Comparison of ENCODE assay signal across 1 cellular context in the genomic region with DNA sequence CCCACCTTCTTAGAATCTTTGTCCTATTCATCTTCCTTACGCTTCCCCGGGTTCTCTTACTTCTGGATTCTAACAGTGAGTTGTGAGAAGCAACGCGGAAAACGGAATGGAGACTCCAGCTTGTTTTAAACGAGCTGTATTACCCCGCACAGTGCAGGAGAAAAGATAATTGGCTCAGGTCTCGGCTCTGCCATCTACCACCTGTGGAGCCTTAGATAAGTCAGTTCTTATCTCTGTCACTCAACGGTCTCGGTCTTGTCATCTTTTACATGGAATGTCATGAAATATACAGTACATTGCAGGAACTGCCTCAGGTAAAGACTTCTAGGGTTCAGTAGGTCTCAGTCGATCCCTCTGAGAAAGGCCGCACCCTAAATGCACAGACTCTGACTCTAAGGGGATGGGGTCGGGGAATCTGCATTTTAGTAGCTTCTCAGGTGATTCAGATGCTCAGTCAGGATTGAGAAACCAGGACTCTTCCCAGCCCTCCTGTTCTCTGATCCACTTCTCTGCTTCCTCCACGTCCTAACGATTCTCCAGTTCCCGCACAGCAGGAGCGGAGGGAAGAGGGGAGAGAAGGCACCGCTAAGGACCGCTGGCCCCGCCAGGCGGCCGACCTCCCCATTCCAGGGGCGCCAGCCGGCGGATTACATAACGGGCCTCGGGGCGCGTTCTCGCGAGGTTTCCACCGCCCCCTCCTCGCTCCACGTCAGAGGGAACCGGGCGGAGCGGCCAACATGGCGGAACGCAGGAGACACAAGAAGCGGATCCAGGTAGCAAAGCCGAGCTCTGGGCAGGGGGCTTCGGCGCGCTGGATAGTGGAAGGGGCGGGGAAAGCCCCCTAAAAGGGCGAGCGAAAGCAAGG.
TF ChIP-seq lines count a peak whose summit lies in the region.

A gene with protein sequence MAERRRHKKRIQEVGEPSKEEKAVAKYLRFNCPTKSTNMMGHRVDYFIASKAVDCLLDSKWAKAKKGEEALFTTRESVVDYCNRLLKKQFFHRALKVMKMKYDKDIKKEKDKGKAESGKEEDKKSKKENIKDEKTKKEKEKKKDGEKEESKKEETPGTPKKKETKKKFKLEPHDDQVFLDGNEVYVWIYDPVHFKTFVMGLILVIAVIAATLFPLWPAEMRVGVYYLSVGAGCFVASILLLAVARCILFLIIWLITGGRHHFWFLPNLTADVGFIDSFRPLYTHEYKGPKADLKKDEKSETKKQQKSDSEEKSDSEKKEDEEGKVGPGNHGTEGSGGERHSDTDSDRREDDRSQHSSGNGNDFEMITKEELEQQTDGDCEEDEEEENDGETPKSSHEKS (plus strand): TSS at position 722 of the 865 bp plus-strand sequence. CDS start 16 bp downstream, at position 738.

TF ChIP-seq in HEK293, 187 proteins besides CTCF, POLR2A, EP300 and RAD21 (continued from another document and continues in another):
- TF ChIP-seq PRDM10 (tag by site-specific recombination; IDR thresholded peaks at IDR 0.05) (no peak), ZNF341 (tag by site-specific recombination; IDR thresholded peaks at IDR 0.05; ENCODE audit: low read depth) (peak; percentile 95), ZNF362 (tag by site-specific recombination; IDR thresholded peaks at IDR 0.05) (no peak), ZNF184 (tag by site-specific recombination; IDR thresholded peaks at IDR 0.05) (no peak), ZNF169 (tag by site-specific recombination; IDR thresholded peaks at IDR 0.05) (no peak), ZNF785 (tag by site-specific recombination; IDR thresholded peaks at IDR 0.05) (no peak), ZNF146 (tag by site-specific recombination; IDR thresholded peaks at IDR 0.05) (no peak), ZNF155 (tag by site-specific recombination; IDR thresholded peaks at IDR 0.05) (no peak), SP2 (tag by site-specific recombination; IDR thresholded peaks at IDR 0.05) (peak; percentile 53), ZNF302 (tag by site-specific recombination; IDR thresholded peaks at IDR 0.05; ENCODE audit: low read depth) (no peak), ZNF701 (tag by site-specific recombination; IDR thresholded peaks at IDR 0.05) (no peak), ZBTB21 (tag by site-specific recombination; IDR thresholded peaks at IDR 0.05) (peak; percentile 62; the same call in 1 of the 2 replicates), SCRT2 (tag by site-specific recombination; IDR thresholded peaks at IDR 0.05) (peak; percentile 97), ZBTB44 (tag by site-specific recombination; IDR thresholded peaks at IDR 0.05) (no peak), KLF8 (tag by site-specific recombination; IDR thresholded peaks at IDR 0.05) (peak; percentile 86), ZNF777 (tag by site-specific recombination; IDR thresholded peaks at IDR 0.05; ENCODE audit: borderline replicate concordance) (no peak), ZSCAN30 (tag by site-specific recombination; IDR thresholded peaks at IDR 0.05) (peak; percentile 77), KLF9 (tag by site-specific recombination; IDR thresholded peaks at IDR 0.05; ENCODE audit: low read depth) (peak; percentile 74; the same call in 1 of the 2 replicates), ZNF274 (IDR thresholded peaks at IDR 0.05; ENCODE audit: low read length) (no peak), ZNF274 (tag by site-specific recombination; IDR thresholded peaks at IDR 0.05; ENCODE audit: borderline replicate concordance) (no peak), ZBTB11 (tag by site-specific recombination; conservative IDR thresholded peaks at IDR 0.05; ENCODE audit: low read depth) (no peak; the same call in 1 of the 2 replicates), ZNF830 (tag by site-specific recombination; IDR thresholded peaks at IDR 0.05; ENCODE audit: low read depth) (no peak), ZNF513 (tag by site-specific recombination; IDR thresholded peaks at IDR 0.05) (no peak), ZFP37 (tag by site-specific recombination; IDR thresholded peaks at IDR 0.05) (peak; percentile 75; the same call in 1 of the 2 replicates), ZNF10 (tag by site-specific recombination; IDR thresholded peaks at IDR 0.05) (no peak)
- TF ChIP-seq, protein P1, sequence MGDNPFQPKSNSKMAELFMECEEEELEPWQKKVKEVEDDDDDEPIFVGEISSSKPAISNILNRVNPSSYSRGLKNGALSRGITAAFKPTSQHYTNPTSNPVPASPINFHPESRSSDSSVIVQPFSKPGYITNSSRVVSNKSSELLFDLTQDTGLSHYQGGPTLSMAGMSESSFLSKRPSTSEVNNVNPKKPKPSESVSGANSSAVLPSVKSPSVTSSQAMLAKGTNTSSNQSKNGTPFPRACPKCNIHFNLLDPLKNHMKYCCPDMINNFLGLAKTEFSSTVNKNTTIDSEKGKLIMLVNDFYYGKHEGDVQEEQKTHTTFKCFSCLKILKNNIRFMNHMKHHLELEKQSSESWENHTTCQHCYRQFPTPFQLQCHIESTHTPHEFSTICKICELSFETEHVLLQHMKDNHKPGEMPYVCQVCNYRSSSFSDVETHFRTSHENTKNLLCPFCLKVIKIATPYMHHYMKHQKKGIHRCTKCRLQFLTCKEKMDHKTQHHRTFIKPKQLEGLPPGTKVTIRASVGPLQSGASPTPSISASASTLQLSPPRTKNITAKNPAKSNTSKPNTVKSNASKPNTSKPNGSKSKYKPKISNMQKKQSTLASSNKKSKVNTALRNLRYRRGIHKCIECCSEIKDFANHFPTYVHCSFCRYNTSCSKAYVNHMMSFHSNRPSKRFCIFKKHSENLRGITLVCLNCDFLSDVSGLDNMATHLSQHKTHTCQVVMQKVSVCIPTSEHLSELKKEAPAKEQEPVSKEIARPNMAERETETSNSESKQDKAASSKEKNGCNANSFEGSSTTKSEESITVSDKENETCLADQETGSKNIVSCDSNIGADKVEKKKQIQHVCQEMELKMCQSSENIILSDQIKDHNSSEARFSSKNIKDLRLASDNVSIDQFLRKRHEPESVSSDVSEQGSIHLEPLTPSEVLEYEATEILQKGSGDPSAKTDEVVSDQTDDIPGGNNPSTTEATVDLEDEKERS (tag by site-specific recombination; IDR thresholded peaks at IDR 0.05): no peak
- TF ChIP-seq, protein P2, sequence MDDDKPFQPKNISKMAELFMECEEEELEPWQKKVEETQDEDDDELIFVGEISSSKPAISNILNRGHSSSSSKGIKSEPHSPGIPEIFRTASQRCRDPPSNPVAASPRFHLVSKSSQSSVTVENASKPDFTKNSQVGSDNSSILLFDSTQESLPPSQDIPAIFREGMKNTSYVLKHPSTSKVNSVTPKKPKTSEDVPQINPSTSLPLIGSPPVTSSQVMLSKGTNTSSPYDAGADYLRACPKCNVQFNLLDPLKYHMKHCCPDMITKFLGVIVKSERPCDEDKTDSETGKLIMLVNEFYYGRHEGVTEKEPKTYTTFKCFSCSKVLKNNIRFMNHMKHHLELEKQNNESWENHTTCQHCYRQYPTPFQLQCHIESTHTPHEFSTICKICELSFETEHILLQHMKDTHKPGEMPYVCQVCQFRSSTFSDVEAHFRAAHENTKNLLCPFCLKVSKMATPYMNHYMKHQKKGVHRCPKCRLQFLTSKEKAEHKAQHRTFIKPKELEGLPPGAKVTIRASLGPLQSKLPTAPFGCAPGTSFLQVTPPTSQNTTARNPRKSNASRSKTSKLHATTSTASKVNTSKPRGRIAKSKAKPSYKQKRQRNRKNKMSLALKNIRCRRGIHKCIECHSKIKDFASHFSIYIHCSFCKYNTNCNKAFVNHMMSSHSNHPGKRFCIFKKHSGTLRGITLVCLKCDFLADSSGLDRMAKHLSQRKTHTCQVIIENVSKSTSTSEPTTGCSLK (tag by site-specific recombination; IDR thresholded peaks at IDR 0.05): no peak
- TF ChIP-seq, protein P3, sequence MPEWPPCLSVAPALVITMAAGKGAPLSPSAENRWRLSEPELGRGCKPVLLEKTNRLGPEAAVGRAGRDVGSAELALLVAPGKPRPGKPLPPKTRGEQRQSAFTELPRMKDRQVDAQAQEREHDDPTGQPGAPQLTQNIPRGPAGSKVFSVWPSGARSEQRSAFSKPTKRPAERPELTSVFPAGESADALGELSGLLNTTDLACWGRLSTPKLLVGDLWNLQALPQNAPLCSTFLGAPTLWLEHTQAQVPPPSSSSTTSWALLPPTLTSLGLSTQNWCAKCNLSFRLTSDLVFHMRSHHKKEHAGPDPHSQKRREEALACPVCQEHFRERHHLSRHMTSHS (tag by site-specific recombination; IDR thresholded peaks at IDR 0.05): no peak
- TF ChIP-seq, protein P4, sequence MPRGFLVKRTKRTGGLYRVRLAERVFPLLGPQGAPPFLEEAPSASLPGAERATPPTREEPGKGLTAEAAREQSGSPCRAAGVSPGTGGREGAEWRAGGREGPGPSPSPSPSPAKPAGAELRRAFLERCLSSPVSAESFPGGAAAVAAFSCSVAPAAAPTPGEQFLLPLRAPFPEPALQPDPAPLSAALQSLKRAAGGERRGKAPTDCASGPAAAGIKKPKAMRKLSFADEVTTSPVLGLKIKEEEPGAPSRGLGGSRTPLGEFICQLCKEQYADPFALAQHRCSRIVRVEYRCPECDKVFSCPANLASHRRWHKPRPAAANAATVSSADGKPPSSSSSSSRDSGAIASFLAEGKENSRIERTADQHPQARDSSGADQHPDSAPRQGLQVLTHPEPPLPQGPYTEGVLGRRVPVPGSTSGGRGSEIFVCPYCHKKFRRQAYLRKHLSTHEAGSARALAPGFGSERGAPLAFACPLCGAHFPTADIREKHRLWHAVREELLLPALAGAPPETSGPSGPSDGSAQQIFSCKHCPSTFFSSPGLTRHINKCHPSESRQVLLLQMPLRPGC (tag by site-specific recombination; IDR thresholded peaks at IDR 0.05): peak; percentile 47
